Comparison of ENCODE assay signal across 21 cellular contexts in the genomic region with DNA sequence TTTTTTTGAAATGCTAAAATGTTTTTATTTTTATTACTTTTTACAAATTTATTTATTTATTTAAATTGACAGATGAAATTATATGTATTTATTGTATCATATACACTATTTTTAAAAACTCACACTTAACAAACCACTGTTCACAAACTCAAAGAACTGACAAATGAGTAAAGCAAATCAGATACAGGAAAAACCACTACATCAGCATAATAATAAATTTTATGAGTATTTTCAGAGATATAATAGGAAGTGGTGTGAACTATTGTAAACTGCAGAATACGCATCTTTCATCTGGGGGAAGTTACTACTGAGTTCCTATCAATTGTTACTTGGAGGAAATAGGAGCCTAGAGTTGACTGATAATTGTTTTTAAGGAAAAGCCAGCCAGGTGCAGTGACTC.
"Had no signal": no experiment of that assay in that cellular context is flagged by ENCODE, and none has a peak within 500 bp of the region (broad histone marks: within the 10 kb centered on the region; RNA-seq: fewer than 3 reads in every experiment).

No MANE protein-coding gene starts in this region.

- H3K27me3 Mint-ChIP-seq: dendritic cell treated with granulocyte-macrophage colony-stimulating factor and Interleukin-4, amounts not matched to agents 40 ng/mL and 50 ng/mL, for 4 days; naive thymus-derived CD4-positive, alpha-beta T cell had no signal

- FAIRE-seq: colon, endothelial cell of umbilical vein had no signal

- H3K36me3 Mint-ChIP-seq: naive thymus-derived CD4-positive, alpha-beta T cell had no signal

- H3K27ac Mint-ChIP-seq: dendritic cell treated with granulocyte-macrophage colony-stimulating factor and Interleukin-4, amounts not matched to agents 40 ng/mL and 50 ng/mL, for 4 days; naive thymus-derived CD4-positive, alpha-beta T cell had no signal

- H3K27me3 ChIP-seq: foreskin keratinocyte, neutrophil, right atrium auricular region, stomach, transverse colon had no signal

- H3K36me3 ChIP-seq: left ventricle myocardium inferior, neutrophil, right atrium auricular region, stomach, thoracic aorta, transverse colon had no signal

- DNase-seq: cerebellar nuclear complex; erythroblast; foreskin keratinocyte; head of caudate nucleus; hippocampal formation; left ventricle myocardium inferior; mesenchymal stem cell; naive thymus-derived CD4-positive, alpha-beta T cell; small intestine; stimulated activated CD4-positive, alpha-beta T cell treated with anti-CD3 and anti-CD28 coated beads, Interleukin-12 subunit alpha, Interleukin-12 subunit beta, amount 100 ng/mL, for 4 hours; stimulated activated naive CD4-positive, alpha-beta T cell; stomach; substantia nigra; transverse colon had no signal

- H3K4me3 Mint-ChIP-seq: dendritic cell treated with granulocyte-macrophage colony-stimulating factor and Interleukin-4, amounts not matched to agents 40 ng/mL and 50 ng/mL, for 4 days; naive thymus-derived CD4-positive, alpha-beta T cell had no signal

- H3K4me1 Mint-ChIP-seq: naive thymus-derived CD4-positive, alpha-beta T cell had no signal

- H3K9me3 Mint-ChIP-seq: dendritic cell treated with granulocyte-macrophage colony-stimulating factor and Interleukin-4, amounts not matched to agents 40 ng/mL and 50 ng/mL, for 4 days had no signal

- H3K27ac ChIP-seq: foreskin keratinocyte, left ventricle myocardium inferior, neutrophil, right atrium auricular region, stomach, thoracic aorta, transverse colon had no signal

- H3K9me3 ChIP-seq: left ventricle myocardium inferior, neutrophil, right atrium auricular region, stomach, thoracic aorta, transverse colon had no signal

- ATAC-seq: foreskin keratinocyte; naive thymus-derived CD4-positive, alpha-beta T cell had no signal

- H3K4me1 ChIP-seq: foreskin keratinocyte, left ventricle myocardium inferior, right atrium auricular region, stomach, transverse colon had no signal

- H3K4me3 ChIP-seq: left ventricle myocardium inferior, lung, right atrium auricular region, stomach, thoracic aorta, transverse colon had no signal
